22 cellular contexts compared by ENCODE assay signal in genomic region chrX:71098951-71099506, GRCh38. TPM values are rescaled to one million over a fixed set of nuclear protein-coding genes. Genes with fewer than 3 reads are reported as not detected.
DNase-seq lines count a peak whose midpoint lies in the region; ATAC-seq and TF ChIP-seq lines count a peak whose summit lies in the region.
"Had no signal": no experiment of that assay in that cellular context is flagged by ENCODE, and none has a peak within 500 bp of the region (broad histone marks: within the 10 kb centered on the region; RNA-seq: fewer than 3 reads in every experiment).

No MANE protein-coding gene starts in this region.

- POLR2A ChIA-PET in CD4-positive, alpha-beta memory T cell (lab: Charles Lee; ENCODE audit: partially characterized antibody), result interaction anchor here (1.1 to 5.3 kb wide), 5 partner anchors 14 to 83 kb away, joined by 3 to 141 read pairs (median 47); partner anchors contain the start of genes IL2RG and MED12

- TF ChIP-seq CTCF in endodermal cell (conservative IDR thresholded peaks at IDR 0.05) (no peak), upper lobe of right lung (IDR thresholded peaks at IDR 0.05) (no peak), CD14-positive monocyte (IDR thresholded peaks at IDR 0.05) (no peak), tibial artery (IDR thresholded peaks at IDR 0.05) (no peak)

- no peak overlapping the region for H3K4me3 ChIP-seq in CD4-positive, alpha-beta memory T cell (ENCODE audit: low read length in 2 of 2)
- H3K4me3 ChIP-seq in HUES48 (ENCODE audit: low read depth, low read length) (peak overlapping the region; percentile 52), endodermal cell (ENCODE audit: low read length) (no peak overlapping the region), upper lobe of right lung (no peak overlapping the region), tibial artery (no peak overlapping the region)
- H3K4me3 ChIP-seq: colonic mucosa, left lung, mucosa of descending colon, sigmoid colon, testis had no signal

- no peak for ATAC-seq in natural killer cell treated with Interleukin-12 subunit alpha and Interleukin-12 subunit beta and Interleukin-15 and Interleukin-18, amount 100 ng/mL, for 72 hours
- ATAC-seq in upper lobe of right lung, result no peak
- ATAC-seq: Right ventricle myocardium inferior had no signal

- no peaks in the 10 kb centered on the region for H3K9me3 Mint-ChIP-seq in CD4-positive, alpha-beta memory T cell
- peaks cover 53% of the 10 kb centered on the region for H3K9me3 Mint-ChIP-seq in endodermal cell
- H3K9me3 Mint-ChIP-seq in natural killer cell treated with Interleukin-12 subunit alpha and Interleukin-12 subunit beta and Interleukin-15 and Interleukin-18, amount 100 ng/mL, for 72 hours, result no peaks in the 10 kb centered on the region
- H3K9me3 Mint-ChIP-seq in CD14-positive monocyte, result peaks cover 0 to 6% (median 0%) of the 10 kb centered on the region in 7 donors
- H3K9me3 Mint-ChIP-seq: HFFc6 had no signal

- H3K36me3 Mint-ChIP-seq in CD4-positive, alpha-beta memory T cell, result peaks cover 0 to 4% of the 10 kb centered on the region in 2 donors
- H3K36me3 Mint-ChIP-seq in endodermal cell (ENCODE audit: low read depth) (no peaks in the 10 kb centered on the region), CD14-positive monocyte (peaks cover 13 to 18% of the 10 kb centered on the region in 2 donors)
- H3K36me3 Mint-ChIP-seq in natural killer cell treated with Interleukin-12 subunit alpha and Interleukin-12 subunit beta and Interleukin-15 and Interleukin-18, amount 100 ng/mL, for 72 hours, result no peaks in the 10 kb centered on the region
- H3K36me3 Mint-ChIP-seq: activated CD8-positive, alpha-beta memory T cell treated with anti-CD3 and anti-CD28 coated beads, Interleukin-2, amount 10 ng/mL, durations not matched to agents 7 days and 5 days had no signal

- DNase-seq in CD4-positive, alpha-beta memory T cell, result no peak
- DNase-seq in endodermal cell (peak; percentile 50), upper lobe of right lung (no peak), occipital lobe (lab: John Stamatoyannopoulos, UW) (no peak), CD14-positive monocyte (ENCODE audit: low spot score) (no peak), tibial artery (no peak)
- DNase-seq in natural killer cell treated with Interleukin-12 subunit alpha and Interleukin-12 subunit beta and Interleukin-15 and Interleukin-18, amount 100 ng/mL, for 72 hours (ENCODE audit: low spot score), result no peak
- DNase-seq: brain microvascular endothelial cell, HFFc6, NCI-H748 treated with DMSO at 0.1 percent for 48 hours had no signal

- CTCF ChIA-PET in CD4-positive, alpha-beta memory T cell (lab: Charles Lee; ENCODE audit: partially characterized antibody), result interaction anchor here (1.0 to 4.7 kb wide), 6 partner anchors 13 to 80 kb away, joined by 4 to 75 read pairs (median 16); partner anchors contain the start of genes IL2RG and MED12

- H3K27me3 Mint-ChIP-seq in CD4-positive, alpha-beta memory T cell, result no peaks in the 10 kb centered on the region
- peaks cover 26% of the 10 kb centered on the region for H3K27me3 Mint-ChIP-seq in endodermal cell (ENCODE audit: insufficient read depth)
- H3K27me3 Mint-ChIP-seq in natural killer cell treated with Interleukin-12 subunit alpha and Interleukin-12 subunit beta and Interleukin-15 and Interleukin-18, amount 100 ng/mL, for 72 hours, result peaks cover 0 to 14% of the 10 kb centered on the region in 2 donors
- peaks cover 0 to 19% (median 3%) of the 10 kb centered on the region in 3 donors for H3K27me3 Mint-ChIP-seq in CD14-positive monocyte (ENCODE audit: low read depth in 3 of 3)
- H3K27me3 Mint-ChIP-seq: activated CD8-positive, alpha-beta memory T cell treated with anti-CD3 and anti-CD28 coated beads, Interleukin-2, amount 10 ng/mL, durations not matched to agents 7 days and 5 days had no signal

- peaks cover 39 to 79% (median 67%) of the 10 kb centered on the region in 4 donors for H3K4me1 Mint-ChIP-seq in CD4-positive, alpha-beta memory T cell
- H3K4me1 Mint-ChIP-seq in endodermal cell (peaks cover 33% of the 10 kb centered on the region), CD14-positive monocyte (peaks cover 36% of the 10 kb centered on the region)
- peaks cover 28 to 49% of the 10 kb centered on the region in 2 donors for H3K4me1 Mint-ChIP-seq in natural killer cell treated with Interleukin-12 subunit alpha and Interleukin-12 subunit beta and Interleukin-15 and Interleukin-18, amount 100 ng/mL, for 72 hours (ENCODE audit: low read depth in 2 of 2)

- H3K9ac ChIP-seq in HUES48 (ENCODE audit: low read depth, low read length) (no peak overlapping the region), endodermal cell (ENCODE audit: extremely low read depth, low read length, poor library complexity, severe bottlenecking) (no peak overlapping the region)
- H3K9ac ChIP-seq: parathyroid adenoma had no signal

- H3K36me3 ChIP-seq in CD4-positive, alpha-beta memory T cell (ENCODE audit: insufficient read depth, low read length), result no peaks in the 10 kb centered on the region
- H3K36me3 ChIP-seq in HUES48 (ENCODE audit: control insufficient read depth, insufficient read depth, low read length) (peaks cover 7% of the 10 kb centered on the region; the same call in 1 of the 2 replicates), endodermal cell (ENCODE audit: control insufficient read depth, insufficient read depth, low read length) (no peaks in the 10 kb centered on the region), upper lobe of right lung (no peaks in the 10 kb centered on the region), tibial artery (no peaks in the 10 kb centered on the region)
- H3K36me3 ChIP-seq: brain microvascular endothelial cell, colonic mucosa, sigmoid colon had no signal

- 30% methylated on average over 5 of the region's 5 CpGs; no CpG with 5 or more reads in 1 of the 2 experiments for WGBS in endodermal cell (ENCODE audit: insufficient coverage in 1 of 2, insufficient read length in 1 of 2), 2 experiments

- H3K27me3 ChIP-seq in CD4-positive, alpha-beta memory T cell (ENCODE audit: insufficient read depth, low read length), result no peaks in the 10 kb centered on the region
- H3K27me3 ChIP-seq in HUES48 (ENCODE audit: control insufficient read depth, insufficient read depth, low read length), result peaks cover 13% of the 10 kb centered on the region; the same call in 1 of the 2 replicates
- H3K27me3 ChIP-seq in endodermal cell (ENCODE audit: control insufficient read depth, insufficient read depth, low read length, poor library complexity, severe bottlenecking), result no peaks in the 10 kb centered on the region
- no peaks in the 10 kb centered on the region for H3K27me3 ChIP-seq in upper lobe of right lung
- H3K27me3 ChIP-seq in tibial artery, result no peaks in the 10 kb centered on the region
- H3K27me3 ChIP-seq: brain microvascular endothelial cell, colonic mucosa, left lung, sigmoid colon, testis had no signal

- peak overlapping the region; percentile 46 for H3K27ac ChIP-seq in CD4-positive, alpha-beta memory T cell (ENCODE audit: low read depth, low read length)
- H3K27ac ChIP-seq in HUES48 (ENCODE audit: low read depth, low read length) (peak overlapping the region; percentile 36), endodermal cell (ENCODE audit: low read depth, low read length) (no peak overlapping the region), upper lobe of right lung (no peak overlapping the region), tibial artery (no peak overlapping the region)
- H3K27ac ChIP-seq: brain microvascular endothelial cell, colonic mucosa, left lung, parathyroid adenoma, sigmoid colon, testis had no signal

- H3K4me3 Mint-ChIP-seq in CD4-positive, alpha-beta memory T cell, result peak overlapping the region in 4 of 8 donors; percentile 9 to 69 (median 19)
- H3K4me3 Mint-ChIP-seq in endodermal cell (no peak overlapping the region), CD14-positive monocyte (no peak overlapping the region)
- H3K4me3 Mint-ChIP-seq in natural killer cell treated with Interleukin-12 subunit alpha and Interleukin-12 subunit beta and Interleukin-15 and Interleukin-18, amount 100 ng/mL, for 72 hours, result no peak overlapping the region
- H3K4me3 Mint-ChIP-seq: activated CD8-positive, alpha-beta memory T cell treated with anti-CD3 and anti-CD28 coated beads, Interleukin-2, amount 10 ng/mL, durations not matched to agents 7 days and 5 days; HFFc6 had no signal

- peak overlapping the region in 5 of 7 donors; percentile 56 to 91 (median 66) for H3K27ac Mint-ChIP-seq in CD4-positive, alpha-beta memory T cell
- H3K27ac Mint-ChIP-seq in endodermal cell (no peak overlapping the region), CD14-positive monocyte (no peak overlapping the region)
- peak overlapping the region; percentile 30 to 69 for H3K27ac Mint-ChIP-seq in natural killer cell treated with Interleukin-12 subunit alpha and Interleukin-12 subunit beta and Interleukin-15 and Interleukin-18, amount 100 ng/mL, for 72 hours
- H3K27ac Mint-ChIP-seq: HFFc6 had no signal

- peaks cover 68% of the 10 kb centered on the region for H3K4me1 ChIP-seq in CD4-positive, alpha-beta memory T cell (ENCODE audit: insufficient read depth, low read length)
- H3K4me1 ChIP-seq in HUES48 (ENCODE audit: control insufficient read depth, insufficient read depth, low read length) (peaks cover 26% of the 10 kb centered on the region), endodermal cell (ENCODE audit: control insufficient read depth, insufficient read depth, low read length) (peaks cover 7% of the 10 kb centered on the region), upper lobe of right lung (no peaks in the 10 kb centered on the region), tibial artery (peaks cover 0 to 20% (median 8%) of the 10 kb centered on the region in 4 donors)
- H3K4me1 ChIP-seq: colonic mucosa had no signal

- intact Hi-C loops in CD4-positive, alpha-beta memory T cell (cut with micrococcal nuclease), result loop anchor here (1.0 kb wide), 4 partner anchors 12 to 80 kb away; partner anchors contain the start of genes IL2RG and MED12
- intact Hi-C loops in upper lobe of right lung (cut with DNase I), result no loop called here
- intact Hi-C loops in CD14-positive monocyte (cut with micrococcal nuclease), result loop anchor here (1.0 to 10.0 kb wide), 3 partner anchors 29 to 83 kb away; no protein-coding TSS in a partner anchor
- intact Hi-C loops in tibial artery (cut with DNase I; ENCODE audit: low total_unique reads), result loop anchor here (10.0 kb wide), 1 partner anchor 76 kb away; no protein-coding TSS in a partner anchor

- no peaks in the 10 kb centered on the region for H3K9me3 ChIP-seq in CD4-positive, alpha-beta memory T cell (ENCODE audit: control insufficient read depth in 1 of 2, low read length in 2 of 2)
- H3K9me3 ChIP-seq in HUES48 (ENCODE audit: control insufficient read depth, insufficient read depth, low read length), result peaks cover 11% of the 10 kb centered on the region
- H3K9me3 ChIP-seq in endodermal cell (ENCODE audit: control insufficient read depth, low read length), result no peaks in the 10 kb centered on the region
- H3K9me3 ChIP-seq in upper lobe of right lung, result no peaks in the 10 kb centered on the region
- H3K9me3 ChIP-seq in tibial artery, result no peaks in the 10 kb centered on the region
- H3K9me3 ChIP-seq: colonic mucosa, left lung, mucosa of descending colon, sigmoid colon, testis had no signal

RNA-seq across cellular contexts. Expression of gene FOXO4, which starts 3.4 kb away (rescaled TPM):
- 10 to 100 TPM; 41.9 to 42.9 TPM for total RNA-seq in CD4-positive, alpha-beta memory T cell
- polyA plus RNA-seq in CD4-positive, alpha-beta memory T cell, result 1 to 10 TPM in 1 of 2 donors, under 1 TPM in 1; 0.45 to 2.6 TPM
- total RNA-seq in endodermal cell (10 to 100 TPM; 14.6 to 17.5 TPM), upper lobe of right lung (31.6 TPM), occipital lobe (5.8 TPM)
- polyA plus RNA-seq in endodermal cell (2013, experiment 1 of 2), result 9.3 TPM
- 9.0 TPM for polyA plus RNA-seq in endodermal cell (2013, experiment 2 of 2)
- 10 to 100 TPM; 10.0 to 20.6 TPM for total RNA-seq in natural killer cell treated with Interleukin-12 subunit alpha and Interleukin-12 subunit beta and Interleukin-15 and Interleukin-18, amount 100 ng/mL, for 72 hours
- 1 to 10 TPM; 1.4 to 1.5 TPM for polyA plus RNA-seq in CD14-positive monocyte

RNA-seq across cellular contexts. Expression of gene CXorf65, which starts 7.5 kb away (rescaled TPM):
- 10 to 100 TPM; 45.1 to 51.6 TPM for total RNA-seq in CD4-positive, alpha-beta memory T cell
- 1 to 10 TPM; 3.1 to 7.4 TPM for polyA plus RNA-seq in CD4-positive, alpha-beta memory T cell
- total RNA-seq in endodermal cell (not detected), upper lobe of right lung (not detected), occipital lobe (not detected)
- polyA plus RNA-seq in endodermal cell (2013, experiment 1 of 2), result not detected
- polyA plus RNA-seq in endodermal cell (2013, experiment 2 of 2), result not detected
- total RNA-seq in natural killer cell treated with Interleukin-12 subunit alpha and Interleukin-12 subunit beta and Interleukin-15 and Interleukin-18, amount 100 ng/mL, for 72 hours, result 10 to 100 TPM; 18.0 to 28.1 TPM
- polyA plus RNA-seq in CD14-positive monocyte, result not detected
- total RNA-seq: colonic mucosa, Daoy, fibroblast of lung, glomerular endothelial cell, HFFc6, Right ventricle myocardium inferior, sigmoid colon had no signal
- polyA plus RNA-seq: fibroblast of lung had no signal

RNA-seq across cellular contexts. Expression of gene IL2RG, which starts 12.3 kb away (rescaled TPM):
- 100 to 1,000 TPM; 378 to 379 TPM for total RNA-seq in CD4-positive, alpha-beta memory T cell
- polyA plus RNA-seq in CD4-positive, alpha-beta memory T cell, result 1,000 to 10,000 TPM; 1,405 to 1,440 TPM
- total RNA-seq in endodermal cell, result not detected
- not detected for polyA plus RNA-seq in endodermal cell (2013, experiment 1 of 2)
- polyA plus RNA-seq in endodermal cell (2013, experiment 2 of 2), result not detected
- total RNA-seq in natural killer cell treated with Interleukin-12 subunit alpha and Interleukin-12 subunit beta and Interleukin-15 and Interleukin-18, amount 100 ng/mL, for 72 hours, result 100 to 1,000 TPM; 241 to 512 TPM
- total RNA-seq in upper lobe of right lung, result 20.8 TPM
- total RNA-seq in occipital lobe, result not detected
- 10 to 100 TPM; 48.3 to 94.5 TPM for polyA plus RNA-seq in CD14-positive monocyte
- total RNA-seq: Daoy, fibroblast of lung had no signal
- polyA plus RNA-seq: fibroblast of lung had no signal

RNA-seq across cellular contexts. Expression of gene MED12, which starts 19.4 kb away (rescaled TPM):
- 10 to 100 TPM; 84.4 to 89.9 TPM for total RNA-seq in CD4-positive, alpha-beta memory T cell
- polyA plus RNA-seq in CD4-positive, alpha-beta memory T cell, result 10 to 100 TPM in 1 of 2 donors, 1 to 10 TPM in 1; 3.4 to 18.7 TPM
- 10 to 100 TPM; 57.8 to 60.8 TPM for total RNA-seq in endodermal cell
- polyA plus RNA-seq in endodermal cell (2013, experiment 1 of 2), result 43.8 TPM
- polyA plus RNA-seq in endodermal cell (2013, experiment 2 of 2), result 35.5 TPM
- 10 to 100 TPM; 68.5 to 72.9 TPM for total RNA-seq in natural killer cell treated with Interleukin-12 subunit alpha and Interleukin-12 subunit beta and Interleukin-15 and Interleukin-18, amount 100 ng/mL, for 72 hours
- total RNA-seq in upper lobe of right lung, result 48.5 TPM
- 24.6 TPM for total RNA-seq in occipital lobe
- 1 to 10 TPM; 2.4 to 5.0 TPM for polyA plus RNA-seq in CD14-positive monocyte

RNA-seq across cellular contexts. Expression of gene SNX12, which starts 30.9 kb away (rescaled TPM):
- total RNA-seq in CD4-positive, alpha-beta memory T cell, result 10 to 100 TPM; 36.7 to 36.9 TPM
- 1 to 10 TPM; 3.0 to 4.2 TPM for polyA plus RNA-seq in CD4-positive, alpha-beta memory T cell
- 10 to 100 TPM; 50.3 to 51.0 TPM for total RNA-seq in endodermal cell
- 51.0 TPM for polyA plus RNA-seq in endodermal cell (2013, experiment 1 of 2)
- polyA plus RNA-seq in endodermal cell (2013, experiment 2 of 2), result 45.4 TPM
- total RNA-seq in natural killer cell treated with Interleukin-12 subunit alpha and Interleukin-12 subunit beta and Interleukin-15 and Interleukin-18, amount 100 ng/mL, for 72 hours, result 10 to 100 TPM; 43.3 to 51.8 TPM
- 53.6 TPM for total RNA-seq in upper lobe of right lung
- 72.4 TPM for total RNA-seq in occipital lobe
- polyA plus RNA-seq in CD14-positive monocyte, result 1 to 10 TPM; 4.2 to 5.0 TPM

Comparison
In these comparisons a context has a peak if more than half of its experiments do, and no peak if none do; other contexts are left out.
1. H3K27ac ChIP-seq: peak in CD4-positive, alpha-beta memory T cell (single experiment) and HUES48 (single experiment); none in endodermal cell (single experiment), upper lobe of right lung (single experiment) and tibial artery (0 of 2).
2. H3K27ac Mint-ChIP-seq: peak in CD4-positive, alpha-beta memory T cell (5 of 7) and natural killer cell treated with Interleukin-12 subunit alpha and Interleukin-12 subunit beta and Interleukin-15 and Interleukin-18, amount 100 ng/mL, for 72 hours (2 of 2); none in endodermal cell (single experiment) and CD14-positive monocyte (0 of 7).
3. RNA of gene CXorf65, which starts 7.5 kb away (total RNA-seq): 45.1 to 51.6 TPM in CD4-positive, alpha-beta memory T cell and 18.0 to 28.1 TPM in natural killer cell treated with Interleukin-12 subunit alpha and Interleukin-12 subunit beta and Interleukin-15 and Interleukin-18, amount 100 ng/mL, for 72 hours; not detected in upper lobe of right lung (single experiment), not detected in endodermal cell and not detected in occipital lobe (single experiment); every median in the first group is over 10 times any median in the second.
4. RNA of gene IL2RG, which starts 12.3 kb away (total RNA-seq): 241 to 512 TPM in natural killer cell treated with Interleukin-12 subunit alpha and Interleukin-12 subunit beta and Interleukin-15 and Interleukin-18, amount 100 ng/mL, for 72 hours, 378 to 379 TPM in CD4-positive, alpha-beta memory T cell and 20.8 TPM in upper lobe of right lung (single experiment); not detected in endodermal cell and not detected in occipital lobe (single experiment); every median in the first group is over 10 times any median in the second.